In the genomic region with DNA sequence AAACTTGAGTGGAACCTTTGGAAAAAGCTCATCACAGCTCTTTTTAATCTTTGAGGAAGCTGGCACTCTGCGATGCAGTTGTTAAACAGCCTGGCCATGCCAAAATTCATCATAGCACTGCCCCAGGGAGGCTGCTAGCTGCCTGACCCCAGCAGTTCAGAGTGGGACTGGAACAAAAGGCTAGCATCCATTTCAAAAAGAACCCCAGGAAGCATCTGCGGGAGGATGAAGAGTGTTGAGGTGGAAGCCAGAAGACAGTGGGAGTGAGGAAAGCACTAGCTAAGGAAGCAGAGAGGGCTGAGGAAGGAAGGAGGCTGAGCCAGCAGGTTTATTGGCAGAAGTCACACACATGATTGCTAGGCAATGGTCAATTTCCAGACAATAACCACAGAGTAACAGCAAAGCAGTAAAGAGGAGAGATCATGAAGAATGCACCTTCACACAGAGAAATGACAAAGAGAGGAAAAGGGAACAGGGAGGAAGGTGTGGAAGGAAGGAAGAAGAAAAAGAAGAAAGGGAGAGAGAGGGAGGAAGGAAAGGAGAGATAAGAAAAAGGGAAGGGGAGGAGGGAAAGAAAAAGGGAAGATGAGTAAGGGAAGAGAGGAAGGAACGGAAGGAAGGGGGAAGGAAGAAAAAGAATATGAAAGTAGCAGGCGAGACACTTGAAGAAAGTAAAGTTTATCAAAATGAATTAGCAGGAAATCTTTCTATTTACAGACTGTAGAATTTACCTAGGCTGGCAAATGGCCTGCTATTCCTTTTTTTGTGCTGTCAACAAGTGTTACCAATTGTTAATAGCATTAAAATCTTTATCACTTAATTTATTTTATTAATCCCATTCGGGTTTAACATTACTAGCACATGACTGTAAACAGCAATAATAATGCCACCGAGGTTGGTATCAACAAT, we compare ENCODE assay signal across 30 cellular contexts.
DNase-seq lines count a peak whose midpoint lies in the region; ATAC-seq and TF ChIP-seq lines count a peak whose summit lies in the region.
"Had no signal": no experiment of that assay in that cellular context is flagged by ENCODE, and none has a peak within 500 bp of the region (broad histone marks: within the 10 kb centered on the region; RNA-seq: fewer than 3 reads in every experiment).

No MANE protein-coding gene starts in this region.

- peak; percentile 95 for ATAC-seq in GM23338
- ATAC-seq in GM19023 (IDR thresholded peaks at IDR 0.05; ENCODE audit: unreplicated experiment) = no peak
- ATAC-seq in stimulated activated naive CD8-positive, alpha-beta T cell treated with anti-CD3 and anti-CD28 coated beads, Interleukin-15, amount 100 ng/mL, for 72 hours = no peak
- ATAC-seq: gastrocnemius medialis, HCT116, left lung had no signal

- no peaks in the 10 kb centered on the region for H3K36me3 Mint-ChIP-seq in GM23338 (ENCODE audit: low read depth)
- H3K36me3 Mint-ChIP-seq: activated naive CD4-positive, alpha-beta T cell treated with anti-CD3 and anti-CD28 coated beads, Interleukin-2, amount 50 U/mL, for 24 hours; memory B cell had no signal

- H3K4me1 ChIP-seq in GM23338 (ENCODE audit: insufficient read depth) (peaks cover 64% of the 10 kb centered on the region), iPS-18a (ENCODE audit: control insufficient read depth, low read depth, low read length) (peaks cover 64% of the 10 kb centered on the region), neuron (ENCODE audit: insufficient read depth, low read length) (peaks cover 31% of the 10 kb centered on the region)
- H3K4me1 ChIP-seq: gastrocnemius medialis, left lung, prostate gland, sigmoid colon, stomach, vagina had no signal

- H2AFZ ChIP-seq in GM23338 = no peak overlapping the region
- peak overlapping the region; percentile 7 for H2AFZ ChIP-seq in neuron (ENCODE audit: low read depth, low read length)

- H3K9me3 Mint-ChIP-seq in GM23338 = no peaks in the 10 kb centered on the region
- no peaks in the 10 kb centered on the region for H3K9me3 Mint-ChIP-seq in stimulated activated naive CD8-positive, alpha-beta T cell treated with anti-CD3 and anti-CD28 coated beads, Interleukin-15, amount 100 ng/mL, for 72 hours
- H3K9me3 Mint-ChIP-seq: activated naive CD4-positive, alpha-beta T cell treated with anti-CD3 and anti-CD28 coated beads, Interleukin-2, amount 50 U/mL, for 24 hours had no signal

- H3K36me3 ChIP-seq in GM23338 (ENCODE audit: insufficient read depth) = no peaks in the 10 kb centered on the region
- no peaks in the 10 kb centered on the region for H3K36me3 ChIP-seq in iPS-18a (ENCODE audit: control insufficient read depth, low read depth, low read length)
- H3K36me3 ChIP-seq in neuron (ENCODE audit: insufficient read depth, low read length) = no peaks in the 10 kb centered on the region
- H3K36me3 ChIP-seq: BLaER1, gastrocnemius medialis, left lung, prostate gland, sigmoid colon, stomach, vagina had no signal

- peaks cover 75% of the 10 kb centered on the region for H3K4me1 Mint-ChIP-seq in GM23338
- H3K4me1 Mint-ChIP-seq in stimulated activated naive CD8-positive, alpha-beta T cell treated with anti-CD3 and anti-CD28 coated beads, Interleukin-15, amount 100 ng/mL, for 72 hours = no peaks in the 10 kb centered on the region
- H3K4me1 Mint-ChIP-seq: activated naive CD4-positive, alpha-beta T cell treated with anti-CD3 and anti-CD28 coated beads, Interleukin-2, amount 50 U/mL, for 24 hours had no signal

- H4K20me1 ChIP-seq in GM23338 (replicated peaks; ENCODE audit: insufficient read depth) = no peaks in the 10 kb centered on the region
- H4K20me1 ChIP-seq: BLaER1 had no signal

- no peak for TF ChIP-seq CTCF in GM23338 (conservative IDR thresholded peaks at IDR 0.05; ENCODE audit: low read depth in 2 of 2)

- no peaks in the 10 kb centered on the region for H3F3A ChIP-seq in GM23338 (replicated peaks; ENCODE audit: low read depth)

- H3K4me3 ChIP-seq in GM23338 (peak overlapping the region; percentile 7; the same call in 1 of the 2 replicates), iPS-18a (ENCODE audit: low read length) (no peak overlapping the region), neuron (ENCODE audit: low read length) (no peak overlapping the region)
- H3K4me3 ChIP-seq: BLaER1, gastrocnemius medialis, left lung, prostate gland, sigmoid colon, stomach, vagina had no signal

- H3K27me3 Mint-ChIP-seq in GM23338 (ENCODE audit: insufficient read depth, low read depth, poor library complexity) = peaks cover 3% of the 10 kb centered on the region
- no peaks in the 10 kb centered on the region for H3K27me3 Mint-ChIP-seq in stimulated activated naive CD8-positive, alpha-beta T cell treated with anti-CD3 and anti-CD28 coated beads, Interleukin-15, amount 100 ng/mL, for 72 hours

- peak overlapping the region; percentile 8 for H3K4me3 Mint-ChIP-seq in GM23338
- H3K4me3 Mint-ChIP-seq in stimulated activated naive CD8-positive, alpha-beta T cell treated with anti-CD3 and anti-CD28 coated beads, Interleukin-15, amount 100 ng/mL, for 72 hours = no peak overlapping the region
- H3K4me3 Mint-ChIP-seq: activated naive CD4-positive, alpha-beta T cell treated with anti-CD3 and anti-CD28 coated beads, Interleukin-2, amount 50 U/mL, for 24 hours; memory B cell had no signal

- H3K27ac Mint-ChIP-seq in GM23338 = peak overlapping the region; percentile 47
- H3K27ac Mint-ChIP-seq in stimulated activated naive CD8-positive, alpha-beta T cell treated with anti-CD3 and anti-CD28 coated beads, Interleukin-15, amount 100 ng/mL, for 72 hours = peak overlapping the region in 1 of 2 donors; percentile 60
- H3K27ac Mint-ChIP-seq: activated naive CD4-positive, alpha-beta T cell treated with anti-CD3 and anti-CD28 coated beads, Interleukin-2, amount 50 U/mL, for 24 hours; memory B cell had no signal

- peak overlapping the region; percentile 26; the same call in 1 of the 2 replicates for H3K27ac ChIP-seq in GM23338 (ENCODE audit: low read depth)
- peak overlapping the region; percentile 9 for H3K27ac ChIP-seq in iPS-18a (ENCODE audit: low read length)
- H3K27ac ChIP-seq: BLaER1, gastrocnemius medialis, KMS-11, left lung, prostate gland, sigmoid colon, stomach, vagina, VCaP had no signal

- no peak overlapping the region for H3K9ac ChIP-seq in iPS-18a (ENCODE audit: low read length)
- H3K9ac ChIP-seq: BLaER1, KMS-11 had no signal

- no peaks in the 10 kb centered on the region for H3K79me2 ChIP-seq in GM23338 (replicated peaks; ENCODE audit: insufficient read depth)

- H3K9me2 ChIP-seq in GM23338 (ENCODE audit: insufficient read depth) = no peaks in the 10 kb centered on the region

- no peaks in the 10 kb centered on the region for H3K9me3 ChIP-seq in iPS-18a (ENCODE audit: control insufficient read depth, low read depth, low read length)
- H3K9me3 ChIP-seq in neuron (ENCODE audit: low read length) = no peaks in the 10 kb centered on the region
- H3K9me3 ChIP-seq: BLaER1, gastrocnemius medialis, left lung, prostate gland, sigmoid colon, stomach, vagina had no signal

- H3K4me2 ChIP-seq in GM23338 = peak overlapping the region; percentile 70
- H3K4me2 ChIP-seq: BLaER1, KMS-11 had no signal

- H3K27me3 ChIP-seq in GM23338 (ENCODE audit: insufficient read depth) (no peaks in the 10 kb centered on the region), iPS-18a (ENCODE audit: control insufficient read depth, insufficient read depth, low read length) (no peaks in the 10 kb centered on the region), neuron (ENCODE audit: insufficient read depth, low read length) (no peaks in the 10 kb centered on the region)
- H3K27me3 ChIP-seq: BLaER1, gastrocnemius medialis, left lung, sigmoid colon, vagina had no signal

- peak; percentile 66 for DNase-seq in GM23338 (ENCODE audit: low spot score)
- peak; percentile 37 for DNase-seq in NCI-H69 (lab: John Stamatoyannopoulos, UW)
- DNase-seq in mesenteric fat pad (ENCODE audit: low spot score) = no peak
- no peak for DNase-seq in stimulated activated naive CD8-positive, alpha-beta T cell treated with anti-CD3 and anti-CD28 coated beads, Interleukin-15, amount 100 ng/mL, for 72 hours
- DNase-seq: activated CD4-positive, alpha-beta T cell treated with anti-CD3 and anti-CD28 coated beads for 48 hours; amniotic stem cell; DMS153; gastrocnemius medialis; left lung; NCI-H1417; NCI-H2081 treated with DMSO at 0.1 percent for 48 hours; NCI-H748 treated with DMSO at 0.1 percent for 48 hours; occipital lobe; SIG-M5; sigmoid colon; stimulated activated CD4-positive, alpha-beta T cell treated with anti-CD3 and anti-CD28 coated beads, Interleukin-12 subunit alpha, Interleukin-12 subunit beta, amount 100 ng/mL, for 4 hours; stimulated activated CD4-positive, alpha-beta T cell treated with anti-CD3 and anti-CD28 coated beads, Interleukin-2, amount 100 ng/mL, for 48 hours; stomach; T-helper 9 cell had no signal

Comparison
In these comparisons a context has a peak if more than half of its experiments do, and no peak if none do; other contexts are left out.
1. DNase-seq: peak in GM23338 (single experiment) and NCI-H69 (single experiment); none in mesenteric fat pad (single experiment) and stimulated activated naive CD8-positive, alpha-beta T cell treated with anti-CD3 and anti-CD28 coated beads, Interleukin-15, amount 100 ng/mL, for 72 hours (0 of 2).